Comparison of ENCODE assay signal across 15 cellular contexts in genomic region chr7:363626-364025, GRCh38.
A peak's percentile ranks its signal among the peaks of the same experiment; 100 is the strongest.
DNase-seq lines count a peak whose midpoint lies in the region; ATAC-seq and TF ChIP-seq lines count a peak whose summit lies in the region.
"Had no signal": no experiment of that assay in that cellular context is flagged by ENCODE, and none has a peak within 500 bp of the region (broad histone marks: within the 10 kb centered on the region; RNA-seq: fewer than 3 reads in every experiment).

No MANE protein-coding gene starts in this region.

- peak; percentile 47 for DNase-seq in activated CD4-positive, alpha-beta T cell treated with anti-CD3 and anti-CD28 coated beads, Interleukin-2, amount 10 ng/mL, durations not matched to agents 7 days and 5 days
- no peak for DNase-seq in activated CD4-positive, alpha-beta T cell treated with anti-CD3 and anti-CD28 coated beads, Interleukin-2, amount 50 U/mL, for 48 hours
- peak in 6 of 10 experiments; percentile 19 to 63 (median 34) for DNase-seq in CD4-positive, alpha-beta T cell
- DNase-seq in naive B cell (peak; percentile 25), putamen (ENCODE audit: low spot score) (no peak)
- DNase-seq: activated CD4-positive, CD25-positive, alpha-beta regulatory T cell; gastrocnemius medialis; NCI-H1930; NCI-H524 treated with DMSO at 0.1 percent for 48 hours; stimulated activated CD4-positive, alpha-beta T cell treated with anti-CD3 and anti-CD28 coated beads, Interleukin-1b, Interleukin-23, amount 100 ng/mL, for 48 hours had no signal

- no peaks in the 10 kb centered on the region for H3K27me3 Mint-ChIP-seq in activated CD4-positive, alpha-beta T cell treated with anti-CD3 and anti-CD28 coated beads, Interleukin-2, amount 10 ng/mL, durations not matched to agents 7 days and 5 days
- no peaks in the 10 kb centered on the region for H3K27me3 Mint-ChIP-seq in CD4-positive, alpha-beta T cell
- no peaks in the 10 kb centered on the region for H3K27me3 Mint-ChIP-seq in activated naive CD8-positive, alpha-beta T cell
- peaks cover 16 to 60% (median 28%) of the 10 kb centered on the region in 3 donors for H3K27me3 Mint-ChIP-seq in naive B cell
- peaks cover 89% of the 10 kb centered on the region for H3K27me3 Mint-ChIP-seq in stimulated activated memory B cell treated with anti-CD40 and anti-IgM and Interleukin-4, amounts not matched to agents 10 μg/mL and 1 μg/mL and 100 μg/mL, for 72 hours

- H3K4me1 Mint-ChIP-seq in activated CD4-positive, alpha-beta T cell treated with anti-CD3 and anti-CD28 coated beads, Interleukin-2, amount 10 ng/mL, durations not matched to agents 7 days and 5 days, result peaks cover 66% of the 10 kb centered on the region
- peaks cover 68% of the 10 kb centered on the region for H3K4me1 Mint-ChIP-seq in CD4-positive, alpha-beta T cell (ENCODE audit: low read depth)
- peaks cover 66% of the 10 kb centered on the region for H3K4me1 Mint-ChIP-seq in activated naive CD8-positive, alpha-beta T cell (ENCODE audit: low read depth)
- H3K4me1 Mint-ChIP-seq in naive B cell, result peaks cover 48 to 60% (median 55%) of the 10 kb centered on the region in 3 donors
- H3K4me1 Mint-ChIP-seq in stimulated activated memory B cell treated with anti-CD40 and anti-IgM and Interleukin-4, amounts not matched to agents 10 μg/mL and 1 μg/mL and 100 μg/mL, for 72 hours, result peaks cover 44% of the 10 kb centered on the region

- H3K27ac ChIP-seq in CD4-positive, alpha-beta T cell (ENCODE audit: low read depth, low read length), result no peak overlapping the region
- H3K27ac ChIP-seq: cardiac muscle cell, gastrocnemius medialis, vagina had no signal

- peak overlapping the region; percentile 97 for H3K27ac Mint-ChIP-seq in activated CD4-positive, alpha-beta T cell treated with anti-CD3 and anti-CD28 coated beads, Interleukin-2, amount 10 ng/mL, durations not matched to agents 7 days and 5 days
- H3K27ac Mint-ChIP-seq in CD4-positive, alpha-beta T cell, result peak overlapping the region; percentile 94
- H3K27ac Mint-ChIP-seq in activated naive CD8-positive, alpha-beta T cell, result peak overlapping the region; percentile 72
- H3K27ac Mint-ChIP-seq in naive B cell, result peak overlapping the region in 3 of 6 donors; percentile 50 to 76 (median 62)
- H3K27ac Mint-ChIP-seq in stimulated activated memory B cell treated with anti-CD40 and anti-IgM and Interleukin-4, amounts not matched to agents 10 μg/mL and 1 μg/mL and 100 μg/mL, for 72 hours, result no peak overlapping the region

- POLR2A ChIA-PET in activated CD4-positive, alpha-beta T cell treated with anti-CD3 and anti-CD28 coated beads, Interleukin-2, amount 10 ng/mL, durations not matched to agents 7 days and 5 days (lab: Charles Lee), result no interaction called here
- POLR2A ChIA-PET in CD4-positive, alpha-beta T cell (lab: Charles Lee), result interaction anchor here (0.6 to 3.5 kb wide), 8 partner anchors 11 to 611 kb away, joined by 3 to 80 read pairs (median 4); partner anchors contain the start of gene COX19

- H3K4me3 Mint-ChIP-seq in activated CD4-positive, alpha-beta T cell treated with anti-CD3 and anti-CD28 coated beads, Interleukin-2, amount 10 ng/mL, durations not matched to agents 7 days and 5 days, result no peak overlapping the region
- H3K4me3 Mint-ChIP-seq in CD4-positive, alpha-beta T cell, result peak overlapping the region; percentile 80
- H3K4me3 Mint-ChIP-seq in activated naive CD8-positive, alpha-beta T cell, result peak overlapping the region; percentile 38
- peak overlapping the region; percentile 30 to 95 (median 80) for H3K4me3 Mint-ChIP-seq in naive B cell
- H3K4me3 Mint-ChIP-seq in stimulated activated memory B cell treated with anti-CD40 and anti-IgM and Interleukin-4, amounts not matched to agents 10 μg/mL and 1 μg/mL and 100 μg/mL, for 72 hours, result no peak overlapping the region

- peak; percentile 75 for ATAC-seq in CD4-positive, alpha-beta T cell (ENCODE audit: poor library complexity)
- ATAC-seq in naive B cell (ENCODE audit: low read depth in 2 of 2) (peak; percentile 53 to 58), GM19455 (IDR thresholded peaks at IDR 0.05; ENCODE audit: unreplicated experiment) (no peak)
- ATAC-seq in stimulated activated memory B cell treated with anti-CD40 and anti-IgM and Interleukin-4, amounts not matched to agents 10 μg/mL and 1 μg/mL and 100 μg/mL, for 72 hours, result no peak
- ATAC-seq: gastrocnemius medialis had no signal

- H3K36me3 Mint-ChIP-seq in activated CD4-positive, alpha-beta T cell treated with anti-CD3 and anti-CD28 coated beads, Interleukin-2, amount 10 ng/mL, durations not matched to agents 7 days and 5 days (ENCODE audit: low read depth), result peaks cover 21% of the 10 kb centered on the region
- H3K36me3 Mint-ChIP-seq in CD4-positive, alpha-beta T cell (ENCODE audit: low read depth), result no peaks in the 10 kb centered on the region
- H3K36me3 Mint-ChIP-seq in activated naive CD8-positive, alpha-beta T cell, result peaks cover 3% of the 10 kb centered on the region
- peaks cover 4 to 8% of the 10 kb centered on the region in 2 donors for H3K36me3 Mint-ChIP-seq in naive B cell
- H3K36me3 Mint-ChIP-seq in stimulated activated memory B cell treated with anti-CD40 and anti-IgM and Interleukin-4, amounts not matched to agents 10 μg/mL and 1 μg/mL and 100 μg/mL, for 72 hours, result peaks cover 11% of the 10 kb centered on the region

- no peak for TF ChIP-seq CTCF in CD4-positive, alpha-beta T cell (IDR thresholded peaks at IDR 0.05)

- no peaks in the 10 kb centered on the region for H3K9me3 ChIP-seq in CD4-positive, alpha-beta T cell (ENCODE audit: control insufficient read depth, low read length)
- H3K9me3 ChIP-seq: gastrocnemius medialis, vagina had no signal

- H3K27me3 ChIP-seq in CD4-positive, alpha-beta T cell (ENCODE audit: control insufficient read depth, insufficient read depth, low read length), result no peaks in the 10 kb centered on the region
- H3K27me3 ChIP-seq: vagina had no signal

- H3K9me3 Mint-ChIP-seq in activated CD4-positive, alpha-beta T cell treated with anti-CD3 and anti-CD28 coated beads, Interleukin-2, amount 10 ng/mL, durations not matched to agents 7 days and 5 days, result peaks cover 10% of the 10 kb centered on the region
- no peaks in the 10 kb centered on the region for H3K9me3 Mint-ChIP-seq in CD4-positive, alpha-beta T cell
- no peaks in the 10 kb centered on the region for H3K9me3 Mint-ChIP-seq in activated naive CD8-positive, alpha-beta T cell (ENCODE audit: low read depth)
- H3K9me3 Mint-ChIP-seq in naive B cell, result peaks cover 0 to 20% (median 5%) of the 10 kb centered on the region in 7 donors
- H3K9me3 Mint-ChIP-seq in stimulated activated memory B cell treated with anti-CD40 and anti-IgM and Interleukin-4, amounts not matched to agents 10 μg/mL and 1 μg/mL and 100 μg/mL, for 72 hours, result peaks cover 5% of the 10 kb centered on the region

- CTCF ChIA-PET in activated CD4-positive, alpha-beta T cell treated with anti-CD3 and anti-CD28 coated beads, Interleukin-2, amount 10 ng/mL, durations not matched to agents 7 days and 5 days (lab: Charles Lee), result interaction anchor here (2.1 kb wide), 1 partner anchor 12 kb away, joined by 6 read pairs; no protein-coding TSS in a partner anchor
- CTCF ChIA-PET in CD4-positive, alpha-beta T cell (lab: Charles Lee), result no interaction called here

- intact Hi-C loops in CD4-positive, alpha-beta T cell (cut with DNase I, micrococcal nuclease), result loop anchor here (2.0 to 5.0 kb wide), 2 partner anchors 19 to 259 kb away; no protein-coding TSS in a partner anchor

Comparison
In these comparisons a context has a peak if more than half of its experiments do, and no peak if none do; other contexts are left out.
1. DNase-seq: peak in activated CD4-positive, alpha-beta T cell treated with anti-CD3 and anti-CD28 coated beads, Interleukin-2, amount 10 ng/mL, durations not matched to agents 7 days and 5 days (single experiment), CD4-positive, alpha-beta T cell (6 of 10) and naive B cell (single experiment); none in activated CD4-positive, alpha-beta T cell treated with anti-CD3 and anti-CD28 coated beads, Interleukin-2, amount 50 U/mL, for 48 hours (0 of 2) and putamen (single experiment).
2. H3K4me3 Mint-ChIP-seq: peak in CD4-positive, alpha-beta T cell (single experiment), activated naive CD8-positive, alpha-beta T cell (single experiment) and naive B cell (8 of 8); none in activated CD4-positive, alpha-beta T cell treated with anti-CD3 and anti-CD28 coated beads, Interleukin-2, amount 10 ng/mL, durations not matched to agents 7 days and 5 days (single experiment) and stimulated activated memory B cell treated with anti-CD40 and anti-IgM and Interleukin-4, amounts not matched to agents 10 μg/mL and 1 μg/mL and 100 μg/mL, for 72 hours (single experiment).
3. ATAC-seq: peak in CD4-positive, alpha-beta T cell (single experiment) and naive B cell (2 of 2); none in stimulated activated memory B cell treated with anti-CD40 and anti-IgM and Interleukin-4, amounts not matched to agents 10 μg/mL and 1 μg/mL and 100 μg/mL, for 72 hours (single experiment) and GM19455 (single experiment).